Comparison of ENCODE assay signal across 24 cellular contexts in the genomic region with DNA sequence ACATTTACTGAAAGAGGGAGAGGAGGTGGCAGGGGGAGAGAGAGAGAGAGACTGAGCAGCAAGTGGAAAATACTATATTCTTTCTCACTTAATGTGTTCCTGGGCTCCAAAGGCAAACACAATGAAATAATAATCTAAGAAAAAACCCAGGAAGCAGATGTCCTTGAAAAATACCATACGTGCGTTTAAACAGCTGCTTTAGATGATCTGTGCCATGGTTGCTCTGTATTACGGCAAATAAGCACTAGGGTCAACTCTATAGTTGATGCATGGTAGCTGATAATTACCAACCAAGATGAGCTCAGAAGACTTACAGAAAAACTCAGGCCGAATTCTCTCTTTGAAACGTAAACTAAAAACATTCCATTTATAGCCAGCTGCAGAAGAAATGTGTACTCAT.
DNase-seq lines count a peak whose midpoint lies in the region; ATAC-seq, FAIRE-seq and TF ChIP-seq lines count a peak whose summit lies in the region.
"Had no signal": no experiment of that assay in that cellular context is flagged by ENCODE, and none has a peak within 500 bp of the region (broad histone marks: within the 10 kb centered on the region; RNA-seq: fewer than 3 reads in every experiment).

No MANE protein-coding gene starts in this region.

- no peak overlapping the region for H3K9ac ChIP-seq in HepG2 (ENCODE audit: insufficient read depth, low read depth, low read length)
- H3K9ac ChIP-seq in mucosa of stomach (ENCODE audit: low read length), result peak overlapping the region; percentile 20

- no peak overlapping the region for H2AFZ ChIP-seq in HepG2 (ENCODE audit: low read length)

- POLR2A ChIA-PET in HepG2 (lab: Yijun Ruan, JAX), result no interaction called here
- POLR2A ChIA-PET in Panc1 (lab: Charles Lee), result no interaction called here

- no peaks in the 10 kb centered on the region for H4K20me1 ChIP-seq in HepG2 (ENCODE audit: insufficient read depth, low read length)

- no TSS peak for BruUV-seq in HepG2 (replicated peaks; lab: Mats Ljungman, UMichigan)
- BruUV-seq in Panc1 (replicated peaks; lab: Mats Ljungman, UMichigan), result no TSS peak

- TF ChIP-seq EP300 in HepG2 (IDR thresholded peaks at IDR 0.05; ENCODE audit: low read depth in 2 of 2, low read length in 2 of 2), result no peak
- no peak for TF ChIP-seq EP300 in HepG2 (CRISPR knock-in tag; IDR thresholded peaks at IDR 0.05; ENCODE audit: borderline replicate concordance)

- H3K4me1 ChIP-seq in HepG2 (ENCODE audit: insufficient read depth, low read length) (peaks cover 69% of the 10 kb centered on the region), right lobe of liver (peaks cover 0 to 61% (median 16%) of the 10 kb centered on the region in 4 donors), Panc1 (ENCODE audit: control insufficient read depth, insufficient read depth, low read length) (peaks cover 18% of the 10 kb centered on the region), mucosa of stomach (ENCODE audit: control insufficient read depth, insufficient read depth, low read length) (peaks cover 62% of the 10 kb centered on the region)

- H3K4me3 ChIP-seq in HepG2 (replicated peaks in 1 of 3; ENCODE audit: insufficient read depth in 1 of 3, low read depth in 2 of 3, low read length in 3 of 3) (no peak overlapping the region), right lobe of liver (no peak overlapping the region), Panc1 (ENCODE audit: low read depth in 2 of 2, low read length in 2 of 2) (no peak overlapping the region), mucosa of stomach (ENCODE audit: low read length) (no peak overlapping the region)
- H3K4me3 ChIP-seq: smooth muscle cell, suprapubic skin had no signal

- WGBS in HepG2 (ENCODE audit: low lambda C conversion rate), result 41% methylated on average over 5 of the region's 5 CpGs
- 58% methylated on average over 5 of the region's 5 CpGs for WGBS in right lobe of liver (ENCODE audit: insufficient coverage, low coverage, low lambda C conversion rate, missing lambda C conversion rate)

- TF ChIP-seq CTCF in HepG2 (CRISPR knock-in tag; IDR thresholded peaks at IDR 0.05), result no peak
- no peak for TF ChIP-seq CTCF in right lobe of liver (IDR thresholded peaks at IDR 0.05)
- TF ChIP-seq CTCF in Panc1 (IDR thresholded peaks at IDR 0.05), result no peak

- no peak overlapping the region for H3K27ac ChIP-seq in HepG2 (ENCODE audit: extremely low read length, insufficient read depth, low read length)
- H3K27ac ChIP-seq in right lobe of liver, result peak overlapping the region in 1 of 3 donors; percentile 17
- peak overlapping the region; percentile 55; the same call in 1 of the 2 replicates for H3K27ac ChIP-seq in Panc1 (ENCODE audit: low read length)
- H3K27ac ChIP-seq: foreskin keratinocyte, HL-60, suprapubic skin had no signal

- H3K36me3 ChIP-seq in HepG2 (replicated peaks in 1 of 2; ENCODE audit: control insufficient read depth in 1 of 2, insufficient read depth in 2 of 2, low read length in 2 of 2) (no peaks in the 10 kb centered on the region), right lobe of liver (no peaks in the 10 kb centered on the region), Panc1 (ENCODE audit: control insufficient read depth, insufficient read depth, low read length) (no peaks in the 10 kb centered on the region), mucosa of stomach (ENCODE audit: control insufficient read depth, insufficient read depth, low read length) (no peaks in the 10 kb centered on the region)
- H3K36me3 ChIP-seq: suprapubic skin had no signal

- H3K9me3 ChIP-seq in HepG2 (ENCODE audit: low read length) (no peaks in the 10 kb centered on the region), right lobe of liver (no peaks in the 10 kb centered on the region), Panc1 (ENCODE audit: control insufficient read depth, insufficient read depth, low read depth, low read length) (peaks cover 4% of the 10 kb centered on the region; the same call in 1 of the 2 replicates), mucosa of stomach (ENCODE audit: control insufficient read depth, low read length) (no peaks in the 10 kb centered on the region)
- H3K9me3 ChIP-seq: suprapubic skin had no signal

- no peak for ATAC-seq in HepG2
- ATAC-seq in right lobe of liver, result no peak
- no peak for ATAC-seq in Panc1
- no peak for ATAC-seq in GM18502 (IDR thresholded peaks at IDR 0.05; ENCODE audit: poor library complexity, unreplicated experiment)
- ATAC-seq in GM21390 (IDR thresholded peaks at IDR 0.05; ENCODE audit: unreplicated experiment), result no peak
- ATAC-seq: activated naive CD8-positive, alpha-beta T cell treated with anti-CD3 and anti-CD28 coated beads, Interleukin-2, amount 50 U/mL, for 24 hours had no signal

- no peaks in the 10 kb centered on the region for H3K79me2 ChIP-seq in HepG2 (ENCODE audit: insufficient read depth, low read length)

- DNase-seq in HepG2 (ENCODE audit: low spot score), result no peak
- no peak for DNase-seq in right lobe of liver
- no peak for DNase-seq in Panc1 (ENCODE audit: low read depth, low spot score)
- no peak for DNase-seq in activated CD4-positive, alpha-beta T cell treated with anti-CD3 and anti-CD28 coated beads for 4 hours
- DNase-seq in posterior vena cava (ENCODE audit: low spot score), result no peak
- DNase-seq: activated CD4-positive, alpha-beta T cell treated with anti-CD3 and anti-CD28 coated beads for 48 hours; activated effector memory CD4-positive, alpha-beta T cell treated with Interleukin-2 at 50 U/mL for 16 hours; activated naive CD8-positive, alpha-beta T cell treated with anti-CD3 and anti-CD28 coated beads, Interleukin-2, amount 50 U/mL, for 24 hours; DMS79; hypothalamus; naive B cell; stimulated activated CD8-positive, alpha-beta memory T cell treated with anti-CD3 and anti-CD28 coated beads, Interleukin-4, amount 100 ng/mL, for 48 hours; SW 1271 had no signal

- CTCF ChIA-PET in HepG2 (lab: Yijun Ruan, JAX; ENCODE audit: low intra/inter-chr PET ratio, low total read pairs), result no interaction called here
- CTCF ChIA-PET in Panc1 (lab: Charles Lee), result no interaction called here

- TF ChIP-seq POLR2A in HepG2 (IDR thresholded peaks at IDR 0.05; ENCODE audit: insufficient read depth in 1 of 2, low read depth in 2 of 2, low read length in 2 of 2), result no peak
- no peak for TF ChIP-seq POLR2A in right lobe of liver (IDR thresholded peaks at IDR 0.05)

- no peaks in the 10 kb centered on the region; a peak in 1 of 5 replicates for H3K27me3 ChIP-seq in HepG2 (ENCODE audit: control insufficient read depth in 1 of 2, insufficient read depth in 2 of 2, low read length in 2 of 2)
- H3K27me3 ChIP-seq in right lobe of liver, result no peaks in the 10 kb centered on the region
- no peaks in the 10 kb centered on the region for H3K27me3 ChIP-seq in Panc1 (ENCODE audit: control insufficient read depth, insufficient read depth, low read length)
- no peaks in the 10 kb centered on the region for H3K27me3 ChIP-seq in mucosa of stomach (ENCODE audit: control insufficient read depth, insufficient read depth, low read length)
- H3K27me3 ChIP-seq: foreskin keratinocyte, suprapubic skin had no signal

- in situ Hi-C loops in HepG2 (cut with HindIII; ENCODE audit: extremely low pct_ligation_motif_present, low pct_unique_long_range_greater_than_20kb), result no loop called here
- in situ Hi-C loops in Panc1 (cut with HindIII; ENCODE audit: low pct_unique_long_range_greater_than_20kb, low sequenced_read_pairs), result no loop called here

- TF ChIP-seq RAD21 in HepG2 (CRISPR knock-in tag; IDR thresholded peaks at IDR 0.05), result no peak

- FAIRE-seq in HepG2 (lab: Jason Lieb, UNC), result no peak
- FAIRE-seq: bronchial epithelial cell, GM12892, keratinocyte, TTC549 had no signal

- 0 out of 2 replicates have a peak overlapping the region, but pooled peaks have one; percentile 26 for H3K4me2 ChIP-seq in HepG2 (ENCODE audit: low read depth, low read length)
- H3K4me2 ChIP-seq: smooth muscle cell had no signal

- intact Hi-C loops in HepG2 (cut with micrococcal nuclease; ENCODE audit: unreplicated experiment) (loop anchor here (1.0 kb wide), 1 partner anchor 217 kb away; no protein-coding TSS in a partner anchor), right lobe of liver (cut with DNase I) (no loop called here), Panc1 (cut with micrococcal nuclease; ENCODE audit: unreplicated experiment) (no loop called here), posterior vena cava (cut with DNase I) (no loop called here)

TF ChIP-seq in HepG2, 621 proteins besides CTCF, POLR2A, EP300 and RAD21 (continues in another document):
- no peak for TF ChIP-seq NR2F1 (CRISPR knock-in tag; IDR thresholded peaks at IDR 0.05)
- TF ChIP-seq, protein P1, sequence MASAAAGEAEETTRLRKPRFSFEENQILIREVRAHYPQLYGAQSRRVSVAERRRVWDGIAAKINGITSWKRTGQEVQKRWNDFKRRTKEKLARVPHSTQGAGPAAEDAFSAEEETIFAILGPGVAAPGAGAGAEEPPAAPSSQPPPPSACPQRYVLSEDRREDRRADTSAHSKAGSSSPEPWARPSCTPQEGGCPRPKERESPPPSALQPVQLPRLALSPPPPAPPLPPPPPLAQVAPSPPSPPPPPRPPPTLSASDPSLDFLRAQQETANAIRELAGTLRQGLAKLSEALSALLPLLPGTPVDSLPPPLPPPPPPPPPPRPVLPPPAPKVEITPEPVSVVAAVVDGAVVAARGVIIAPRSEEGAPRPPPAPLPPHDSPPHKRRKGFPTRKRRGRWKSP (CRISPR knock-in tag; IDR thresholded peaks at IDR 0.05), result no peak
- no peak for TF ChIP-seq ZNF841 (CRISPR knock-in tag; IDR thresholded peaks at IDR 0.05; ENCODE audit: borderline replicate concordance)
- no peak for TF ChIP-seq E2F1 (CRISPR knock-in tag; IDR thresholded peaks at IDR 0.05)
- TF ChIP-seq ZNF350 (CRISPR knock-in tag; IDR thresholded peaks at IDR 0.05; ENCODE audit: borderline replicate concordance, low read depth), result no peak
- TF ChIP-seq ZNF709 (CRISPR knock-in tag; IDR thresholded peaks at IDR 0.05), result no peak
- no peak for TF ChIP-seq ZBTB7A (CRISPR knock-in tag; IDR thresholded peaks at IDR 0.05)
